37 cellular contexts compared by ENCODE assay signal in genomic region chr15:79678032-79678701, GRCh38.
"Had no signal": no experiment of that assay in that cellular context is flagged by ENCODE, and none has a peak within 500 bp of the region (broad histone marks: within the 10 kb centered on the region; RNA-seq: fewer than 3 reads in every experiment).

No MANE protein-coding gene starts in this region.

- H3K36me3 ChIP-seq: adrenal gland, ascending aorta, brain microvascular endothelial cell, breast epithelium, cardiac muscle cell had no signal

- H3K9me3 ChIP-seq: adrenal gland, ascending aorta, body of pancreas, breast epithelium had no signal

- H3K9me3 Mint-ChIP-seq: activated naive CD4-positive, alpha-beta T cell treated with anti-CD3 and anti-CD28 coated beads for 36 hours; activated naive CD4-positive, alpha-beta T cell treated with anti-CD3 and anti-CD28 coated beads, Interleukin-2, amount 10 ng/mL, durations not matched to agents 7 days and 5 days; activated naive CD4-positive, alpha-beta T cell treated with anti-CD3 and anti-CD28 coated beads, Interleukin-2, amount 50 U/mL, for 24 hours; activated naive CD4-positive, alpha-beta T cell treated with anti-CD3 and anti-CD28 coated beads, Interleukin-2, amount 50 U/mL, for 72 hours; activated naive CD8-positive, alpha-beta T cell treated with anti-CD3 and anti-CD28 coated beads for 36 hours; activated naive CD8-positive, alpha-beta T cell treated with anti-CD3 and anti-CD28 coated beads, Interleukin-2, amount 10 ng/mL, durations not matched to agents 7 days and 5 days; activated naive CD8-positive, alpha-beta T cell treated with anti-CD3 and anti-CD28 coated beads, Interleukin-2, amount 50 U/mL, for 24 hours; activated T-cell treated with anti-CD3 and anti-CD28 coated beads, Interleukin-2, amount 50 U/mL, for 4 hours; activated T-cell treated with anti-CD3 and anti-CD28 coated beads, Interleukin-2, amount 50 U/mL, for 72 hours; activated T-helper 1 cell treated with anti-CD3 and anti-CD28 coated beads, Interleukin-12 subunit alpha, Interleukin-12 subunit beta, Interleukin-2, Interleukin-4 antibody, amounts not matched to agents 30 ng/mL and 10 ng/mL and 1 ng/mL, durations not matched to agents 14 hours and 24 hours and 36 hours; activated T-helper 17 cell treated with anti-CD3 and anti-CD28 coated beads, Interleukin-2, amount 50 U/mL, for 72 hours; activated T-helper 2 cell treated with anti-CD3 and anti-CD28 coated beads, Interferon-gamma antibody, Interleukin-2, Interleukin-4, amounts not matched to agents 10 μg/mL and 5 μg/mL and 100 μg/mL, durations not matched to agents 14 hours and 24 hours and 36 hours; central memory CD8-positive, alpha-beta T cell had no signal

- H3K36me3 Mint-ChIP-seq: activated naive CD4-positive, alpha-beta T cell treated with anti-CD3 and anti-CD28 coated beads, Interleukin-2, amount 10 ng/mL, durations not matched to agents 7 days and 5 days; activated naive CD4-positive, alpha-beta T cell treated with anti-CD3 and anti-CD28 coated beads, Interleukin-2, amount 50 U/mL, for 24 hours; activated naive CD4-positive, alpha-beta T cell treated with anti-CD3 and anti-CD28 coated beads, Interleukin-2, amount 50 U/mL, for 72 hours; activated naive CD8-positive, alpha-beta T cell; activated naive CD8-positive, alpha-beta T cell treated with anti-CD3 and anti-CD28 coated beads for 36 hours; activated naive CD8-positive, alpha-beta T cell treated with anti-CD3 and anti-CD28 coated beads, Interleukin-2, amount 10 ng/mL, durations not matched to agents 7 days and 5 days; brain had no signal

- H3K27ac ChIP-seq: adrenal gland, ascending aorta, body of pancreas, brain microvascular endothelial cell, breast epithelium, cardiac muscle cell had no signal

- H3K27ac Mint-ChIP-seq: activated naive CD4-positive, alpha-beta T cell treated with anti-CD3 and anti-CD28 coated beads for 36 hours; activated naive CD4-positive, alpha-beta T cell treated with anti-CD3 and anti-CD28 coated beads, Interleukin-2, amount 10 ng/mL, durations not matched to agents 7 days and 5 days; activated naive CD4-positive, alpha-beta T cell treated with anti-CD3 and anti-CD28 coated beads, Interleukin-2, amount 50 U/mL, for 24 hours; activated naive CD4-positive, alpha-beta T cell treated with anti-CD3 and anti-CD28 coated beads, Interleukin-2, amount 50 U/mL, for 72 hours; activated naive CD8-positive, alpha-beta T cell; activated naive CD8-positive, alpha-beta T cell treated with anti-CD3 and anti-CD28 coated beads for 36 hours; activated naive CD8-positive, alpha-beta T cell treated with anti-CD3 and anti-CD28 coated beads, Interleukin-2, amount 10 ng/mL, durations not matched to agents 7 days and 5 days; activated naive CD8-positive, alpha-beta T cell treated with anti-CD3 and anti-CD28 coated beads, Interleukin-2, amount 50 U/mL, for 24 hours; activated T-cell treated with anti-CD3 and anti-CD28 coated beads, Interleukin-2, amount 50 U/mL, for 72 hours; activated T-helper 1 cell treated with anti-CD3 and anti-CD28 coated beads, Interleukin-12 subunit alpha, Interleukin-12 subunit beta, Interleukin-2, Interleukin-4 antibody, amounts not matched to agents 30 ng/mL and 10 ng/mL and 1 ng/mL, durations not matched to agents 14 hours and 24 hours and 36 hours; activated T-helper 17 cell treated with anti-CD3 and anti-CD28 coated beads, Interleukin-2, amount 50 U/mL, for 72 hours; activated T-helper 2 cell treated with anti-CD3 and anti-CD28 coated beads, Interferon-gamma antibody, Interleukin-2, Interleukin-4, amounts not matched to agents 10 μg/mL and 5 μg/mL and 100 μg/mL, durations not matched to agents 14 hours and 24 hours and 36 hours had no signal

- FAIRE-seq: astrocyte, bronchial epithelial cell had no signal

- H3K4me1 ChIP-seq: adrenal gland, ascending aorta, body of pancreas, breast epithelium had no signal

- H3K4me3 ChIP-seq: adrenal gland, ascending aorta, body of pancreas, breast epithelium, cardiac muscle cell had no signal

- H3K4me1 Mint-ChIP-seq: activated naive CD4-positive, alpha-beta T cell treated with anti-CD3 and anti-CD28 coated beads, Interleukin-2, amount 10 ng/mL, durations not matched to agents 7 days and 5 days; activated naive CD4-positive, alpha-beta T cell treated with anti-CD3 and anti-CD28 coated beads, Interleukin-2, amount 50 U/mL, for 24 hours; activated T-helper 17 cell treated with anti-CD3 and anti-CD28 coated beads, Interleukin-2, amount 50 U/mL, for 72 hours; central memory CD8-positive, alpha-beta T cell had no signal

- H3K4me3 Mint-ChIP-seq: activated naive CD4-positive, alpha-beta T cell treated with anti-CD3 and anti-CD28 coated beads for 36 hours; activated naive CD4-positive, alpha-beta T cell treated with anti-CD3 and anti-CD28 coated beads, Interleukin-2, amount 10 ng/mL, durations not matched to agents 7 days and 5 days; activated naive CD4-positive, alpha-beta T cell treated with anti-CD3 and anti-CD28 coated beads, Interleukin-2, amount 50 U/mL, for 24 hours; activated naive CD8-positive, alpha-beta T cell; activated naive CD8-positive, alpha-beta T cell treated with anti-CD3 and anti-CD28 coated beads for 36 hours; activated naive CD8-positive, alpha-beta T cell treated with anti-CD3 and anti-CD28 coated beads, Interleukin-2, amount 10 ng/mL, durations not matched to agents 7 days and 5 days; activated naive CD8-positive, alpha-beta T cell treated with anti-CD3 and anti-CD28 coated beads, Interleukin-2, amount 50 U/mL, for 24 hours; activated T-cell treated with anti-CD3 and anti-CD28 coated beads, Interleukin-2, amount 50 U/mL, for 4 hours; activated T-cell treated with anti-CD3 and anti-CD28 coated beads, Interleukin-2, amount 50 U/mL, for 72 hours; activated T-helper 1 cell treated with anti-CD3 and anti-CD28 coated beads, Interleukin-12 subunit alpha, Interleukin-12 subunit beta, Interleukin-2, Interleukin-4 antibody, amounts not matched to agents 30 ng/mL and 10 ng/mL and 1 ng/mL, durations not matched to agents 14 hours and 24 hours and 36 hours; activated T-helper 17 cell treated with anti-CD3 and anti-CD28 coated beads, Interleukin-2, amount 50 U/mL, for 72 hours; brain; central memory CD8-positive, alpha-beta T cell had no signal

- DNase-seq: activated effector memory CD4-positive, alpha-beta T cell treated with anti-CD3 and anti-CD28 coated beads, Interleukin-2, amount 50 U/mL, for 16 hours; activated effector memory CD4-positive, alpha-beta T cell treated with Interleukin-2 at 50 U/mL for 16 hours; activated gamma-delta T cell; activated gamma-delta T cell treated with Interleukin-2 at 50 U/mL for 16 hours; activated naive CD4-positive, alpha-beta T cell; activated naive CD4-positive, alpha-beta T cell treated with anti-CD3 and anti-CD28 coated beads for 36 hours; activated naive CD4-positive, alpha-beta T cell treated with anti-CD3 and anti-CD28 coated beads, Interleukin-2, amount 10 ng/mL, durations not matched to agents 7 days and 5 days; activated naive CD4-positive, alpha-beta T cell treated with anti-CD3 and anti-CD28 coated beads, Interleukin-2, amount 50 U/mL, for 16 hours; activated naive CD4-positive, alpha-beta T cell treated with Interleukin-2 at 50 U/mL for 16 hours; activated naive CD8-positive, alpha-beta T cell treated with anti-CD3 and anti-CD28 coated beads for 36 hours; activated naive CD8-positive, alpha-beta T cell treated with anti-CD3 and anti-CD28 coated beads, Interleukin-2, amount 10 ng/mL, durations not matched to agents 7 days and 5 days; activated naive CD8-positive, alpha-beta T cell treated with anti-CD3 and anti-CD28 coated beads, Interleukin-2, amount 50 U/mL, for 24 hours; activated T-cell treated with anti-CD3 and anti-CD28 coated beads for 4 hours; activated T-cell treated with anti-CD3 and anti-CD28 coated beads, Interleukin-2, amount 50 U/mL, for 1 hour; activated T-cell treated with anti-CD3 and anti-CD28 coated beads, Interleukin-2, amount 50 U/mL, for 4 hours; activated T-cell treated with anti-CD3 and anti-CD28 coated beads, Interleukin-2, amount 50 U/mL, for 48 hours; activated T-cell treated with anti-CD3 and anti-CD28 coated beads, Interleukin-2, amount 50 U/mL, for 72 hours; adrenal gland; amniotic stem cell; aorta; body of pancreas; brain microvascular endothelial cell; central memory CD4-positive, alpha-beta T cell; cerebellar nuclear complex had no signal

- ATAC-seq: activated naive CD4-positive, alpha-beta T cell treated with anti-CD3 and anti-CD28 coated beads, Interleukin-2, amount 50 U/mL, for 72 hours; activated naive CD8-positive, alpha-beta T cell treated with anti-CD3 and anti-CD28 coated beads, Interleukin-2, amount 50 U/mL, for 24 hours; activated T-cell treated with anti-CD3 and anti-CD28 coated beads, Interleukin-2, amount 50 U/mL, for 4 hours; activated T-cell treated with anti-CD3 and anti-CD28 coated beads, Interleukin-2, amount 50 U/mL, for 72 hours; activated T-helper 17 cell treated with anti-CD3 and anti-CD28 coated beads, Interleukin-2, amount 50 U/mL, for 72 hours; body of pancreas had no signal
